23 cellular contexts compared by ENCODE assay signal in the genomic region with DNA sequence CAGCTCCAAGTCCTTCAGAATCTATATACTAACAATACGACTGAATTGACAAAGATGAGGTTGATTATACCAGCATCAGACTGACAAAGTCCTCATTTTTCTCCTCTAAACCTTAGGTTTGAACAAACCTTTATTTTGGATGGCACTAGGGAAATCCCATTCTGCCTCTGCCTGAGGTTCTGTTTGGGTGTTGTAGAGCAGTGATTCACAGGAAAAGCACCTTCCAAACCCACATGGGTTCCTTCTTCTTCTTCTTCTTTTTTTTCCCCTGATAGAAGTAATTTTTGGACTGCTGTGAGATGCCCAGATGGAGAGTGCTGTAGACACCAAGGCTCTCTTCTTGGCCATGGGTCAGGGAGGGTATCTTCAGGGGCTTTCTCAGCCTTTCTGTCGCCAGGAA.
"Had no signal": no experiment of that assay in that cellular context is flagged by ENCODE, and none has a peak within 500 bp of the region (broad histone marks: within the 10 kb centered on the region; RNA-seq: fewer than 3 reads in every experiment).

No MANE protein-coding gene starts in this region.

- ATAC-seq: activated T-cell treated with anti-CD3 and anti-CD28 coated beads, Interleukin-2, amount 50 U/mL, for 4 hours; left lobe of liver; mucosa of descending colon; right cardiac atrium; stimulated activated naive CD8-positive, alpha-beta T cell treated with anti-CD3 and anti-CD28 coated beads, Interleukin-15, Interleukin-2, amounts not matched to agents 100 U/mL and 50 U/mL, for 24 hours; WTC11 had no signal

- H3K79me2 ChIP-seq: parathyroid adenoma had no signal

- H3K4me3 ChIP-seq: adrenal gland, coronary artery, esophagus muscularis mucosa, lung, mucosa of descending colon, thyroid gland, uterus had no signal

- H3K9me3 ChIP-seq: adrenal gland, esophagus muscularis mucosa, mucosa of descending colon, thyroid gland, uterus had no signal

- H3K9ac ChIP-seq: parathyroid adenoma had no signal

- H2AFZ ChIP-seq: parathyroid adenoma had no signal

- H3K4me1 ChIP-seq: adrenal gland, esophagus muscularis mucosa, parathyroid adenoma, thyroid gland, uterus had no signal

- H3K36me3 ChIP-seq: adrenal gland, esophagus muscularis mucosa, thyroid gland, uterus had no signal

- H3K27me3 ChIP-seq: adrenal gland, esophagus muscularis mucosa, thyroid gland, uterus had no signal

- H3K27ac ChIP-seq: adrenal gland, coronary artery, esophagus muscularis mucosa, parathyroid adenoma, thyroid gland, uterus had no signal

- DNase-seq: activated CD4-positive, alpha-beta T cell treated with anti-CD3 and anti-CD28 coated beads, Interleukin-2, amount 50 U/mL, for 4 hours; activated CD8-positive, alpha-beta memory T cell treated with anti-CD3 and anti-CD28 coated beads for 24 hours; activated CD8-positive, alpha-beta memory T cell treated with anti-CD3 and anti-CD28 coated beads, Interleukin-2, amount 50 U/mL, for 4 hours; activated naive CD4-positive, alpha-beta T cell; activated T-cell treated with anti-CD3 and anti-CD28 coated beads, Interleukin-2, amount 50 U/mL, for 4 hours; adrenal gland; cerebellar nuclear complex; mucosa of descending colon; nephron progenitor cell; right cardiac atrium; stimulated activated CD4-positive, alpha-beta T cell treated with anti-CD3 and anti-CD28 coated beads, Interleukin-12 subunit alpha, Interleukin-12 subunit beta, amount 100 ng/mL, for 4 hours; stimulated activated CD4-positive, alpha-beta T cell treated with anti-CD3 and anti-CD28 coated beads, Interleukin-4, amount 100 ng/mL, for 4 hours; stimulated activated naive CD8-positive, alpha-beta T cell treated with anti-CD3 and anti-CD28 coated beads, Interleukin-15, Interleukin-2, amounts not matched to agents 100 U/mL and 50 U/mL, for 24 hours; T-helper 1 cell; T-helper 9 cell; thyroid gland; uterus had no signal
